1 cellular context compared by ENCODE assay signal in the genomic region with DNA sequence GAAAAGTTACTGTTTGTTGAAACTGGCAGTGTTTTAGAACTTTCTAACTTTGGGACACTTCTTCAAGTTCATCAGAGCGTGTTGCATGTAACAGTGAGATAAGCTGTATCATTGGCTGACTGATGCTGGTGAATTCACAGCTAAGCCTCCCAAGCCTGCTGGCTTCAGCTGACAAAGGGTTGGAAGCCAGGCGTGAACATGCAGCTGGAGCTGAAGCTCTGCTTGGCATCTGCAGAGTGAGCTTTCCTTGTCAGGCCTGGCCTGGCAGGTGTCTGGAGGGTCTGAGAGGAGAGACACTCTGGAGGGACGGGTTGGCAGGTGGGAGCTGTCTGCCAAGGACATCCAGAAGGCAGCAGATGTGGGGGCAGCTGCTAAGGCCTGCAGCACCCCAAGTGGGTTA.
TF ChIP-seq lines count a peak whose summit lies in the region.

No MANE protein-coding gene starts in this region.

TF ChIP-seq in SK-N-SH, 30 proteins besides CTCF, POLR2A, EP300 and RAD21 (continued from another document):
- TF ChIP-seq, protein P1, sequence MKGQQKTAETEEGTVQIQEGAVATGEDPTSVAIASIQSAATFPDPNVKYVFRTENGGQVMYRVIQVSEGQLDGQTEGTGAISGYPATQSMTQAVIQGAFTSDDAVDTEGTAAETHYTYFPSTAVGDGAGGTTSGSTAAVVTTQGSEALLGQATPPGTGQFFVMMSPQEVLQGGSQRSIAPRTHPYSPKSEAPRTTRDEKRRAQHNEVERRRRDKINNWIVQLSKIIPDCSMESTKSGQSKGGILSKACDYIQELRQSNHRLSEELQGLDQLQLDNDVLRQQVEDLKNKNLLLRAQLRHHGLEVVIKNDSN (IDR thresholded peaks at IDR 0.05; ENCODE audit: borderline replicate concordance, low read depth), result no peak
- TF ChIP-seq NRF1 (IDR thresholded peaks at IDR 0.05; ENCODE audit: low read depth, low read length), result no peak
